Comparison of ENCODE assay signal across 28 cellular contexts in the genomic region with DNA sequence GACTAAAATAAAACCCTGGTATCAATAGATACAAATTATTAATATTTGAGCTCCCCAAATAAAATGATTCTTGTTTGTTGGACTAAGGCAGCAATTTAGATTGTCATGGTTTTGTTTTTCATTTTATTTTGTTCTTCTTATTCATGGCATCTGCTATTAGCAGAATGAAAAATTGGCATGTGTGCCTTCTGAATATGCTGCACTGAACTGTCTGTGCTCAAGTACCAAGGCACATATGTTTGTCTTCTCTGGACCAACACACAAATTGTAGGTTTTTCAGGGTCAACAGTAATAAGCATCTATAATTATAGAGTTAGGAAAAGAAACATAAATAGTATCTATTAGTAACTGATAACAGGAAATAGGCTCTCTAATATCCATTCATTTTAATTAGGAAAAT.
"Had no signal": no experiment of that assay in that cellular context is flagged by ENCODE, and none has a peak within 500 bp of the region (broad histone marks: within the 10 kb centered on the region; RNA-seq: fewer than 3 reads in every experiment).

No MANE protein-coding gene starts in this region.

- H3K27ac Mint-ChIP-seq: activated CD4-positive, alpha-beta memory T cell treated with anti-CD3 and anti-CD28 coated beads, Interleukin-2, amount 10 ng/mL, durations not matched to agents 7 days and 5 days; activated CD8-positive, alpha-beta memory T cell treated with anti-CD3 and anti-CD28 coated beads, Interleukin-2, amount 10 ng/mL, durations not matched to agents 7 days and 5 days; activated naive CD8-positive, alpha-beta T cell treated with anti-CD3 and anti-CD28 coated beads for 36 hours; activated T-helper 17 cell treated with anti-CD3 and anti-CD28 coated beads, Interleukin-2, amount 50 U/mL, for 72 hours had no signal

- H3K4me1 Mint-ChIP-seq: activated CD4-positive, alpha-beta memory T cell treated with anti-CD3 and anti-CD28 coated beads, Interleukin-2, amount 10 ng/mL, durations not matched to agents 7 days and 5 days; activated CD8-positive, alpha-beta memory T cell treated with anti-CD3 and anti-CD28 coated beads, Interleukin-2, amount 10 ng/mL, durations not matched to agents 7 days and 5 days; activated naive CD8-positive, alpha-beta T cell treated with anti-CD3 and anti-CD28 coated beads for 36 hours; activated T-helper 17 cell treated with anti-CD3 and anti-CD28 coated beads, Interleukin-2, amount 50 U/mL, for 72 hours had no signal

- H3K4me3 ChIP-seq: SK-N-MC had no signal

- H3K27ac ChIP-seq: brain microvascular endothelial cell, SK-N-MC, WERI-Rb-1 had no signal

- H3K27me3 Mint-ChIP-seq: activated CD8-positive, alpha-beta memory T cell treated with anti-CD3 and anti-CD28 coated beads, Interleukin-2, amount 10 ng/mL, durations not matched to agents 7 days and 5 days; activated naive CD8-positive, alpha-beta T cell treated with anti-CD3 and anti-CD28 coated beads for 36 hours had no signal

- H3K4me3 Mint-ChIP-seq: activated CD4-positive, alpha-beta memory T cell treated with anti-CD3 and anti-CD28 coated beads, Interleukin-2, amount 10 ng/mL, durations not matched to agents 7 days and 5 days; activated CD8-positive, alpha-beta memory T cell treated with anti-CD3 and anti-CD28 coated beads, Interleukin-2, amount 10 ng/mL, durations not matched to agents 7 days and 5 days; activated naive CD8-positive, alpha-beta T cell treated with anti-CD3 and anti-CD28 coated beads for 36 hours; activated T-helper 17 cell treated with anti-CD3 and anti-CD28 coated beads, Interleukin-2, amount 50 U/mL, for 72 hours had no signal

- DNase-seq: activated CD4-positive, alpha-beta memory T cell treated with anti-CD3 and anti-CD28 coated beads, Interleukin-2, amount 10 ng/mL, durations not matched to agents 7 days and 5 days; activated CD4-positive, alpha-beta T cell treated with anti-CD3 and anti-CD28 coated beads for 1 hour; activated CD4-positive, alpha-beta T cell treated with anti-CD3 and anti-CD28 coated beads for 48 hours; activated CD4-positive, CD25-positive, alpha-beta regulatory T cell; activated CD8-positive, alpha-beta memory T cell treated with anti-CD3 and anti-CD28 coated beads for 24 hours; activated CD8-positive, alpha-beta memory T cell treated with anti-CD3 and anti-CD28 coated beads, Interleukin-2, amount 10 ng/mL, durations not matched to agents 7 days and 5 days; activated CD8-positive, alpha-beta memory T cell treated with anti-CD3 and anti-CD28 coated beads, Interleukin-2, amount 50 U/mL, for 48 hours; activated effector memory CD4-positive, alpha-beta T cell treated with anti-CD3 and anti-CD28 coated beads, Interleukin-2, amount 50 U/mL, for 16 hours; activated naive CD4-positive, alpha-beta T cell; activated naive CD4-positive, alpha-beta T cell treated with anti-CD3 and anti-CD28 coated beads, Interleukin-2, amount 50 U/mL, for 16 hours; activated naive CD8-positive, alpha-beta T cell treated with anti-CD3 and anti-CD28 coated beads for 36 hours; activated T-cell treated with anti-CD3 and anti-CD28 coated beads, Interleukin-2, amount 50 U/mL, for 48 hours; amniotic stem cell; aorta; brain microvascular endothelial cell; central memory CD4-positive, alpha-beta T cell; NCI-H1092 treated with DMSO at 0.1 percent for 48 hours; NCI-H1436; NCI-H1694; NCI-H1930; NCI-H2081 treated with DMSO at 0.1 percent for 48 hours; NCI-H226; NCI-H524 treated with DMSO at 0.1 percent for 48 hours; Right ventricle myocardium superior; T1000; WERI-Rb-1 had no signal

- H3K9me3 Mint-ChIP-seq: activated CD4-positive, alpha-beta memory T cell treated with anti-CD3 and anti-CD28 coated beads, Interleukin-2, amount 10 ng/mL, durations not matched to agents 7 days and 5 days; activated T-helper 17 cell treated with anti-CD3 and anti-CD28 coated beads, Interleukin-2, amount 50 U/mL, for 72 hours had no signal

- H3K27me3 ChIP-seq: brain microvascular endothelial cell had no signal

- ATAC-seq: activated CD8-positive, alpha-beta memory T cell treated with anti-CD3 and anti-CD28 coated beads, Interleukin-2, amount 10 ng/mL, durations not matched to agents 7 days and 5 days; activated T-helper 17 cell treated with anti-CD3 and anti-CD28 coated beads, Interleukin-2, amount 50 U/mL, for 72 hours had no signal

- H3K36me3 ChIP-seq: brain microvascular endothelial cell, WERI-Rb-1 had no signal
